Comparison of ENCODE assay signal across 22 cellular contexts in the genomic region with DNA sequence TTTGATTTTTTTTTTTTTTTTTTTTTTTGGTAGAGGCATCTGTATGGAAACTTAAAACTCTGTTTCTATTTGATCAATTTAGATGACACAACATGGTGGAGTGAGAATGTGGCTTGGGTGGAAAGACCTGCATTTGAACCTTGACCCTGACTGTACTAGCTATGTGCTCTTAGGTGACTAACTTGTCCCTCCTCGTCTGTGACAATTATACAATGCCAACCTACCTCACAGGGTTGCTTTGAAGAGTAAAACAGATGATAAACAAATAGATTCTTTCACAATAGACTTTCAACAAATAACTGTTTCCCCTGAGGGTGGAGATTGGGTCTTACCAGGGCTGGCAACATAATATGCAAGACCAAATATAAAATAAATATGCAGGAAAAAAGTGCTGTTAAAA.
DNase-seq lines count a peak whose midpoint lies in the region; ATAC-seq and TF ChIP-seq lines count a peak whose summit lies in the region.
"Had no signal": no experiment of that assay in that cellular context is flagged by ENCODE, and none has a peak within 500 bp of the region (broad histone marks: within the 10 kb centered on the region; RNA-seq: fewer than 3 reads in every experiment).

No MANE protein-coding gene starts in this region.

- no peaks in the 10 kb centered on the region for H3K27me3 ChIP-seq in transverse colon
- H3K27me3 ChIP-seq: BE2C, SJSA1 had no signal

- H3K36me3 ChIP-seq in transverse colon, result no peaks in the 10 kb centered on the region
- H3K36me3 ChIP-seq: BE2C, SJSA1 had no signal

- no peak for TF ChIP-seq CTCF in transverse colon (IDR thresholded peaks at IDR 0.05)

- ATAC-seq in left lobe of liver, result peak; percentile 79
- ATAC-seq: PC-3 had no signal

- in situ Hi-C loops in transverse colon (cut with MboI; ENCODE audit: low pct_ligation_motif_present in 1 of 4, low pct_unique_long_range_greater_than_20kb in 1 of 4, low sequenced_read_pairs in 3 of 4), result no loop called here

- no peak overlapping the region for H3K4me3 ChIP-seq in transverse colon
- H3K4me3 ChIP-seq: SJSA1 had no signal

- DNase-seq in HT-29 (ENCODE audit: low spot score) (peak; percentile 13), NCI-H69 (lab: John Stamatoyannopoulos, UW) (peak; percentile 18), left lobe of liver (ENCODE audit: low spot score) (peak; percentile 65), transverse colon (no peak), germinal center (ENCODE audit: low spot score) (no peak), 8988T (no peak), HK-2 (ENCODE audit: unreplicated experiment) (no peak)
- DNase-seq: ACHN; BE2C; DMS153; KBM-7; MV-4-11; NCI-H1105; NCI-H1436 treated with DMSO at 0.1 percent for 48 hours; NCI-H187 treated with DMSO at 0.1 percent for 48 hours; NCI-H2171 treated with DMSO at 0.1 percent for 48 hours; NCI-H524 treated with DMSO at 0.1 percent for 48 hours; NCI-H82; NK-92 treated with Interleukin-12 subunit alpha and Interleukin-12 subunit beta, amount 100 ng/mL, for 24 hours; PC-3 had no signal

- H3K27ac ChIP-seq in transverse colon, result peak overlapping the region in 3 of 4 donors; percentile 15 to 62 (median 54)
- H3K27ac ChIP-seq: HL-60, SJSA1 had no signal

- 50 to 63% methylated on average over 1 of the region's 1 CpG for WGBS in transverse colon (ENCODE audit: low coverage in 1 of 2), 2 donors

- no peaks in the 10 kb centered on the region for H3K9me3 ChIP-seq in transverse colon
- H3K9me3 ChIP-seq: BE2C, SJSA1 had no signal

- H3K4me1 ChIP-seq in transverse colon, result peaks cover 0 to 13% (median 6%) of the 10 kb centered on the region in 4 donors
- H3K4me1 ChIP-seq: BE2C, SJSA1 had no signal

- TF ChIP-seq POLR2A in transverse colon (IDR thresholded peaks at IDR 0.05), result no peak

- intact Hi-C loops in transverse colon (cut with DNase I; ENCODE audit: low total_unique reads), result no loop called here

- no peak for TF ChIP-seq EP300 in transverse colon (IDR thresholded peaks at IDR 0.05; ENCODE audit: low read depth)

Comparison
In these comparisons a context has a peak if more than half of its experiments do, and no peak if none do; other contexts are left out.
1. DNase-seq: peak in HT-29 (single experiment), NCI-H69 (single experiment) and left lobe of liver (single experiment); none in transverse colon (single experiment), germinal center (single experiment), 8988T (single experiment) and HK-2 (single experiment).